ENCODE assay signal across 19 cellular contexts in genomic region chr9:83526221-83526620, GRCh38.
"Had no signal": no experiment of that assay in that cellular context is flagged by ENCODE, and none has a peak within 500 bp of the region (broad histone marks: within the 10 kb centered on the region; RNA-seq: fewer than 3 reads in every experiment).

No MANE protein-coding gene starts in this region.

- H2AFZ ChIP-seq: hepatocyte had no signal

- H3K79me2 ChIP-seq: hepatocyte had no signal

- H3K4me1 ChIP-seq: foreskin keratinocyte, testis, upper lobe of right lung, vagina had no signal

- H3K4me2 ChIP-seq: hepatocyte had no signal

- ATAC-seq: foreskin keratinocyte; left lobe of liver; naive thymus-derived CD4-positive, alpha-beta T cell; sciatic nerve; stimulated activated naive B cell treated with anti-CD40 and anti-IgM and Interleukin-4, amounts not matched to agents 10 μg/mL and 1 μg/mL and 100 μg/mL, for 72 hours; stimulated activated naive CD8-positive, alpha-beta T cell treated with anti-CD3 and anti-CD28 coated beads, Interleukin-15, amount 100 ng/mL, for 72 hours; upper lobe of right lung had no signal

- H3K4me3 ChIP-seq: hepatocyte, ovary, testis, tibial nerve, upper lobe of right lung, vagina had no signal

- H3K36me3 ChIP-seq: ovary, tibial nerve, upper lobe of right lung, vagina had no signal

- H3K9me3 ChIP-seq: ovary, testis, upper lobe of right lung, vagina had no signal

- FAIRE-seq: colon, kidney had no signal

- DNase-seq: foreskin keratinocyte; head of caudate nucleus; kidney; mammary epithelial cell; naive thymus-derived CD4-positive, alpha-beta T cell; nucleus accumbens; ovary; stimulated activated CD4-positive, alpha-beta T cell treated with anti-CD3 and anti-CD28 coated beads, Interleukin-2, amount 100 ng/mL, for 24 hours; stimulated activated CD4-positive, alpha-beta T cell treated with anti-CD3 and anti-CD28 coated beads, Interleukin-4, amount 100 ng/mL, for 4 hours; stimulated activated naive B cell treated with anti-CD40 and anti-IgM and Interleukin-4, amounts not matched to agents 10 μg/mL and 1 μg/mL and 100 μg/mL, for 72 hours; stimulated activated naive CD8-positive, alpha-beta T cell treated with anti-CD3 and anti-CD28 coated beads, Interleukin-15, amount 100 ng/mL, for 72 hours; testis; upper lobe of right lung had no signal

- H3K27me3 ChIP-seq: hepatocyte, ovary, testis, tibial nerve, upper lobe of right lung, vagina had no signal

- H3K27ac ChIP-seq: foreskin keratinocyte, hepatocyte, ovary, testis, upper lobe of right lung, vagina had no signal
